ENCODE assay signal across 9 cellular contexts in the genomic region with DNA sequence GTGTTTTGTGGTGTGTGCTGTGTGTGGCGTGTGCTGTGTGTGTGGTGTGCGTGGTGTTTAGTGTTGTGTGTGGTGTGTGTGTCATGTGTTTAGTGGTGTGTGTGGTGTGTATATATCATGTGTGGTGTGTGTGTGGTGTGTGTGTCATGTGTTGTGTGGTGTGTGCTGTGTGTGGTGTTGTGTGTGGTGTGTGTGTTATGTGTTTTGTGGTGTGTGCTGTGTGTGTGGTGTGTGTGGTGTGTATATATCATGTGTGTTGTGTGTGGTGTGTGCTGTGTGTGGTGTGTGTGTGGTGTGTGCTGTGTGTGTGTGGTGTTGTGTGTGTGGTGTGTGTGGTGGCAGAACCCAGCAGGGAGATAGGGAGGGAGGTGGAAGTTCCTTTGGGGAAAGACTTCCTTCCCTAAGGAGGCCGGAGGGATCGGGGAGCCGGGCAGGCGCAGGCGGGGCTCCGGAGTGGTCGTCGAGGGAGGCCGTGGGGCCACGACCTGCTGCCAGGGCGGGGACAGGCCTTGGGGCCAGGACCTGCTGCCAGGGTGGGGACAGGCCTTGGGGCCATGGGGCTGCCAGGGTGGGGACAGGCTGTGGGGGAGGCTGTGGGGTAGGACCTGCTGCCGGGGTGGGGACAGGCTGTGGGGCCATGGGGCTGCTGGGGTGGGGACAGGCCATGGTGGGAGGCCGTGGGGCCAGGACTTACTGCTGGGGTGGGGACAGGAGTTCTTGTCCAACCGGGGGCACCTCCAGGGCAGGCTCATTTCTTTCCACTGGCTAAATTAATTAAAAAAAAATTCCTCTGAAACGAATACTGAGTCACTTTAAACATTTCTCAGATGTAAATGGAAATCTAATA. TPM values are rescaled to one million over a fixed set of nuclear protein-coding genes. Genes with fewer than 3 reads are reported as not detected.
DNase-seq lines count a peak whose midpoint lies in the region; ATAC-seq and TF ChIP-seq lines count a peak whose summit lies in the region.
"Had no signal": no experiment of that assay in that cellular context is flagged by ENCODE, and none has a peak within 500 bp of the region (broad histone marks: within the 10 kb centered on the region; RNA-seq: fewer than 3 reads in every experiment).

No MANE protein-coding gene starts in this region.

- no TSS peak for BruUV-seq in HCT116 (replicated peaks; lab: Mats Ljungman, UMichigan)

- peaks cover 0 to 8% (median 0%) of the 10 kb centered on the region in 6 donors for H3K9me3 Mint-ChIP-seq in immature natural killer cell
- peaks cover 18 to 20% of the 10 kb centered on the region in 2 donors for H3K9me3 Mint-ChIP-seq in stimulated activated naive CD8-positive, alpha-beta T cell treated with anti-CD3 and anti-CD28 coated beads, Interleukin-15, amount 100 ng/mL, for 72 hours

- POLR2A ChIA-PET in HCT116 (lab: Charles Lee) = no interaction called here

- no peak overlapping the region for H3K4me3 ChIP-seq in HCT116 (replicated peaks in 1 of 2; ENCODE audit: low read depth in 1 of 2, low read length in 2 of 2)

- 0 out of 4 replicates have a peak, but pooled peaks cover 0 to 5% of the 10 kb centered on the region in 2 experiments for H3K9me3 ChIP-seq in HCT116 (ENCODE audit: control insufficient read depth in 1 of 2, insufficient read depth in 1 of 2, low read depth in 1 of 2, low read length in 2 of 2)

- H3K9me2 ChIP-seq in HCT116 (ENCODE audit: insufficient read depth) = no peaks in the 10 kb centered on the region

- peak overlapping the region in 4 of 6 donors; percentile 43 to 85 (median 52) for H3K27ac Mint-ChIP-seq in immature natural killer cell
- H3K27ac Mint-ChIP-seq in stimulated activated naive CD8-positive, alpha-beta T cell treated with anti-CD3 and anti-CD28 coated beads, Interleukin-15, amount 100 ng/mL, for 72 hours = peak overlapping the region; percentile 51 to 83

- no peaks in the 10 kb centered on the region for H3K79me2 ChIP-seq in HCT116 (ENCODE audit: insufficient read depth, low read length)

- H3K27me3 ChIP-seq in HCT116 (ENCODE audit: insufficient read depth, low read length) = no peaks in the 10 kb centered on the region

- TF ChIP-seq CTCF in HCT116 (IDR thresholded peaks at IDR 0.05 in 2 of 3, conservative IDR thresholded peaks at IDR 0.05 in 1 of 3; ENCODE audit: borderline replicate concordance in 1 of 3, insufficient read depth in 1 of 3, low read depth in 2 of 3, low read length in 2 of 3) = no peak

- DNase-seq in HCT116 (ENCODE audit: low read depth, low spot score) (no peak), immature natural killer cell (no peak), hippocampal formation (lab: John Stamatoyannopoulos, UW) (no peak), NCI-H146 treated with DMSO at 0.1 percent for 48 hours (lab: John Stamatoyannopoulos, UW; ENCODE audit: unreplicated experiment) (no peak), NCI-H1105 (lab: John Stamatoyannopoulos, UW) (no peak)
- DNase-seq in activated CD8-positive, alpha-beta memory T cell treated with anti-CD3 and anti-CD28 coated beads, Interleukin-2, amount 50 U/mL, for 48 hours = peak; percentile 80
- peak; percentile 66 to 72 for DNase-seq in stimulated activated naive CD8-positive, alpha-beta T cell treated with anti-CD3 and anti-CD28 coated beads, Interleukin-15, amount 100 ng/mL, for 72 hours

- no peak overlapping the region for H2AFZ ChIP-seq in HCT116 (ENCODE audit: low read depth, low read length, poor library complexity, severe bottlenecking)

- H3K4me1 ChIP-seq in HCT116 (ENCODE audit: control insufficient read depth in 1 of 2, insufficient read depth in 2 of 2, low read length in 2 of 2) = peaks cover 21 to 43% of the 10 kb centered on the region in 2 experiments

- RAD21 ChIA-PET in HCT116 (lab: Charles Lee; ENCODE audit: low non-redundant PET in 1 of 2, low total read pairs in 2 of 2, uncharacterized antibody in 2 of 2, unreplicated experiment in 2 of 2) = no interaction called here

- peaks cover 0 to 8% (median 0%) of the 10 kb centered on the region in 3 donors for H3K36me3 Mint-ChIP-seq in immature natural killer cell

- intact Hi-C loops in HCT116 (cut with micrococcal nuclease) = loop anchor here (5.0 kb wide), 1 partner anchor 43 kb away; no protein-coding TSS in a partner anchor

- peaks cover 8 to 9% of the 10 kb centered on the region in 2 donors for H3K4me1 Mint-ChIP-seq in immature natural killer cell
- peaks cover 25% of the 10 kb centered on the region for H3K4me1 Mint-ChIP-seq in stimulated activated naive CD8-positive, alpha-beta T cell treated with anti-CD3 and anti-CD28 coated beads, Interleukin-15, amount 100 ng/mL, for 72 hours

- no peak for ATAC-seq in HCT116
- peak; percentile 54 for ATAC-seq in stimulated activated naive CD8-positive, alpha-beta T cell treated with anti-CD3 and anti-CD28 coated beads, Interleukin-15, amount 100 ng/mL, for 72 hours
- ATAC-seq in HG03159 (IDR thresholded peaks at IDR 0.05; ENCODE audit: unreplicated experiment) = no peak

- TF ChIP-seq POLR2A in HCT116 (IDR thresholded peaks at IDR 0.05; ENCODE audit: borderline replicate concordance, extremely low read depth, insufficient read depth, insufficient read length) = no peak

- CTCF ChIA-PET in HCT116 (lab: Charles Lee) = interaction anchor here (1.1 kb wide), 2 partner anchors 45 to 55 kb away, joined by 3 to 4 read pairs; no protein-coding TSS in a partner anchor

- peak overlapping the region; percentile 19; the same call in 1 of the 2 replicates for H3K4me2 ChIP-seq in HCT116 (ENCODE audit: low read length)

- peak overlapping the region; percentile 40 for H3K27ac ChIP-seq in HCT116 (ENCODE audit: low read depth, low read length)

- peaks cover 1 to 7% (median 7%) of the 10 kb centered on the region in 3 donors for H3K27me3 Mint-ChIP-seq in immature natural killer cell (ENCODE audit: low read depth in 3 of 3)
- no peaks in the 10 kb centered on the region for H3K27me3 Mint-ChIP-seq in stimulated activated naive CD8-positive, alpha-beta T cell treated with anti-CD3 and anti-CD28 coated beads, Interleukin-15, amount 100 ng/mL, for 72 hours

- no peak overlapping the region for H3K9ac ChIP-seq in HCT116 (ENCODE audit: low read length)

- H3K4me3 Mint-ChIP-seq in immature natural killer cell = no peak overlapping the region
- peak overlapping the region; percentile 35 to 40 for H3K4me3 Mint-ChIP-seq in stimulated activated naive CD8-positive, alpha-beta T cell treated with anti-CD3 and anti-CD28 coated beads, Interleukin-15, amount 100 ng/mL, for 72 hours

- no peaks in the 10 kb centered on the region for H4K20me1 ChIP-seq in HCT116 (ENCODE audit: insufficient read depth)

- no peak for TF ChIP-seq RAD21 in HCT116 (IDR thresholded peaks at IDR 0.05; ENCODE audit: low read depth)

- no peaks in the 10 kb centered on the region for H3K36me3 ChIP-seq in HCT116 (ENCODE audit: control insufficient read depth in 1 of 2, insufficient read depth in 2 of 2, low read length in 2 of 2)

TF ChIP-seq in HCT116, 20 proteins besides CTCF, POLR2A, EP300 and RAD21:
- TF ChIP-seq EGR1 (IDR thresholded peaks at IDR 0.05; ENCODE audit: low read depth) (0 out of 2 replicates have a peak, but pooled peaks have one; percentile 3), EZH2 (IDR thresholded peaks at IDR 0.05) (no peak), CBX3 (IDR thresholded peaks at IDR 0.05; ENCODE audit: low read depth) (no peak)

RNA-seq across cellular contexts. Expression of gene PIM3, which starts 15.2 kb away (rescaled TPM):
- 116 TPM for total RNA-seq in HCT116 (2021; ENCODE audit: unreplicated experiment)
- 84.5 and 97.2 TPM in 2 replicates for polyA plus RNA-seq in HCT116 (2012)
- 10 to 100 TPM; 14.5 to 20.6 (median 15.8) TPM for polyA plus RNA-seq in immature natural killer cell

RNA-seq across cellular contexts. Expression of gene IL17REL, which starts 36.8 kb away (rescaled TPM):
- not detected for total RNA-seq in HCT116 (2021; ENCODE audit: unreplicated experiment)
- not detected in 2 replicates for polyA plus RNA-seq in HCT116 (2012)
- not detected for polyA plus RNA-seq in immature natural killer cell
- total RNA-seq: mononuclear cell had no signal

RNA-seq across cellular contexts. Expression of gene CRELD2, which starts 57.3 kb away (rescaled TPM):
- total RNA-seq in HCT116 (2021; ENCODE audit: unreplicated experiment) = 45.8 TPM
- 39.6 and 41.0 TPM in 2 replicates for polyA plus RNA-seq in HCT116 (2012)
- 10 to 100 TPM; 61.3 to 94.8 (median 76.9) TPM for polyA plus RNA-seq in immature natural killer cell

RNA-seq across cellular contexts. Expression of gene ALG12, which starts 57.5 kb away (rescaled TPM):
- total RNA-seq in HCT116 (2021; ENCODE audit: unreplicated experiment) = 16.6 TPM
- 13.0 and 13.7 TPM in 2 replicates for polyA plus RNA-seq in HCT116 (2012)
- polyA plus RNA-seq in immature natural killer cell = 10 to 100 TPM; 11.7 to 26.6 (median 12.6) TPM

Comparison
In these comparisons a context has a peak if more than half of its experiments do, and no peak if none do; other contexts are left out.
1. DNase-seq: peak in activated CD8-positive, alpha-beta memory T cell treated with anti-CD3 and anti-CD28 coated beads, Interleukin-2, amount 50 U/mL, for 48 hours (single experiment) and stimulated activated naive CD8-positive, alpha-beta T cell treated with anti-CD3 and anti-CD28 coated beads, Interleukin-15, amount 100 ng/mL, for 72 hours (2 of 2); none in HCT116 (single experiment), immature natural killer cell (0 of 3), hippocampal formation (0 of 2), NCI-H146 treated with DMSO at 0.1 percent for 48 hours (single experiment) and NCI-H1105 (single experiment).
2. H3K4me3 Mint-ChIP-seq: peak in stimulated activated naive CD8-positive, alpha-beta T cell treated with anti-CD3 and anti-CD28 coated beads, Interleukin-15, amount 100 ng/mL, for 72 hours (2 of 2); none in immature natural killer cell (0 of 5).